Comparison of ENCODE assay signal across 29 cellular contexts in genomic region chr4:94435874-94436273, GRCh38.
"Had no signal": no experiment of that assay in that cellular context is flagged by ENCODE, and none has a peak within 500 bp of the region (broad histone marks: within the 10 kb centered on the region; RNA-seq: fewer than 3 reads in every experiment).

No MANE protein-coding gene starts in this region.

- H3K9me3 ChIP-seq: esophagus squamous epithelium, gastroesophageal sphincter had no signal

- H3K27ac ChIP-seq: brain microvascular endothelial cell, coronary artery, dorsolateral prefrontal cortex, epithelial cell of prostate, esophagus squamous epithelium, gastroesophageal sphincter had no signal

- H3K4me1 ChIP-seq: esophagus squamous epithelium, gastroesophageal sphincter had no signal

- H3K4me3 ChIP-seq: coronary artery, dorsolateral prefrontal cortex, esophagus squamous epithelium, gastroesophageal sphincter had no signal

- ATAC-seq: activated CD4-positive, alpha-beta T cell treated with anti-CD3 and anti-CD28 coated beads for 36 hours; activated CD8-positive, alpha-beta memory T cell treated with anti-CD3 and anti-CD28 coated beads, Interleukin-2, amount 10 ng/mL, durations not matched to agents 7 days and 5 days; activated CD8-positive, alpha-beta T cell treated with anti-CD3 and anti-CD28 coated beads, Interleukin-2, amount 10 ng/mL, durations not matched to agents 7 days and 5 days; activated T-cell treated with anti-CD3 and anti-CD28 coated beads, Interleukin-2, amount 50 U/mL, for 72 hours; effector memory CD8-positive, alpha-beta T cell; gastroesophageal sphincter had no signal

- H3K36me3 ChIP-seq: brain microvascular endothelial cell, esophagus squamous epithelium, gastroesophageal sphincter had no signal

- H3K27me3 ChIP-seq: brain microvascular endothelial cell, dorsolateral prefrontal cortex, esophagus squamous epithelium, gastroesophageal sphincter had no signal

- DNase-seq: activated B cell treated with CpG ODN at 0.5 μM for 24 hours; activated CD4-positive, alpha-beta memory T cell treated with anti-CD3 and anti-CD28 coated beads for 36 hours; activated CD4-positive, alpha-beta T cell treated with anti-CD3 and anti-CD28 coated beads for 36 hours; activated CD4-positive, alpha-beta T cell treated with anti-CD3 and anti-CD28 coated beads, Interleukin-2, amount 10 ng/mL, durations not matched to agents 24 days and 14 days; activated CD4-positive, CD25-positive, alpha-beta regulatory T cell treated with anti-CD3 and anti-CD28 coated beads, Interleukin-2, amount 50 U/mL, for 72 hours; activated CD8-positive, alpha-beta memory T cell treated with anti-CD3 and anti-CD28 coated beads, Interleukin-2, amount 10 ng/mL, durations not matched to agents 7 days and 5 days; activated CD8-positive, alpha-beta memory T cell treated with anti-CD3 and anti-CD28 coated beads, Interleukin-2, amount 50 U/mL, for 4 hours; activated CD8-positive, alpha-beta T cell treated with anti-CD3 and anti-CD28 coated beads, Interleukin-2, amount 10 ng/mL, durations not matched to agents 7 days and 5 days; activated gamma-delta T cell; activated naive CD4-positive, alpha-beta T cell treated with anti-CD3 and anti-CD28 coated beads, Interleukin-2, amount 50 U/mL, for 16 hours; activated naive CD4-positive, alpha-beta T cell treated with Interleukin-2 at 50 U/mL for 16 hours; activated T-cell treated with anti-CD3 and anti-CD28 coated beads, Interleukin-2, amount 50 U/mL, for 1 hour; activated T-cell treated with anti-CD3 and anti-CD28 coated beads, Interleukin-2, amount 50 U/mL, for 72 hours; amniotic stem cell; anterior cingulate cortex; brain microvascular endothelial cell; dorsolateral prefrontal cortex; effector memory CD8-positive, alpha-beta T cell; esophagus squamous epithelium; foreskin melanocyte; head of caudate nucleus; T-helper 2 cell had no signal

- FAIRE-seq: astrocyte, bronchial epithelial cell, endometrium, endothelial cell of umbilical vein had no signal
